In the genomic region with DNA sequence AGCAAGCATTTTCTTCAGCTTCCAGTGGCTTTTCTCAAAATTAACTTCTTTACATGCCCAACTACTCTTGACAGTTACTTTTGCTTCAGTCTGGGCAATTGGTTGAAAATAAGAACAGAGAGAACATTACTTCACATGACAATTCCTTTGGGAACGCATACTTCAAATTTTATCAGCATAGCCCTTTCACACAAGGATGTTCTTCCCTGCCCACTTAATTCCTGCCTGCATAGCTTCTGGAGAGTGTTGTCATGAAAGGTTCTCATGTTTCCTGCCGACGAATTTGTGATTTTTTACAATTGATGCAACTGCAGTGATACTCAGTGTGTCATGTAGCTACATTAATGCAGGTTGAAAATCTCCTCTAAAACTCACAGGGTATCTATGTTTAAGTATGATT, we compare ENCODE assay signal across 23 cellular contexts. TPM values are rescaled to one million over a fixed set of nuclear protein-coding genes. Genes with fewer than 3 reads are reported as not detected.
DNase-seq lines count a peak whose midpoint lies in the region; ATAC-seq and TF ChIP-seq lines count a peak whose summit lies in the region.
"Had no signal": no experiment of that assay in that cellular context is flagged by ENCODE, and none has a peak within 500 bp of the region (broad histone marks: within the 10 kb centered on the region; RNA-seq: fewer than 3 reads in every experiment).

No MANE protein-coding gene starts in this region.

- POLR2A ChIA-PET in SK-N-SH (lab: Yijun Ruan, JAX), result interaction anchor here (0.8 kb wide), 1 partner anchor 13 kb away, joined by 3 read pairs; no protein-coding TSS in a partner anchor

- H3K36me3 ChIP-seq in adipocyte (ENCODE audit: control insufficient read depth, insufficient read depth, low read length, severe bottlenecking) (peaks cover 37% of the 10 kb centered on the region), trophoblast cell (ENCODE audit: control insufficient read depth in 1 of 2, insufficient read depth in 2 of 2, low read length in 2 of 2) (peaks cover 38 to 77% of the 10 kb centered on the region in 2 experiments), SK-N-SH (replicated peaks in 1 of 2; ENCODE audit: control insufficient read depth in 1 of 2, insufficient read depth in 2 of 2, low read length in 1 of 2) (no peaks in the 10 kb centered on the region), mucosa of descending colon (ENCODE audit: low read depth) (peaks cover 7% of the 10 kb centered on the region)
- H3K36me3 ChIP-seq: BLaER1 treated with 17β-estradiol and CSF1 and Interleukin-3, amounts not matched to agents 10 nM and 100 nM; tibial nerve had no signal

- H3K79me2 ChIP-seq in trophoblast cell (ENCODE audit: control insufficient read depth, insufficient read depth, low read length, poor library complexity), result no peaks in the 10 kb centered on the region
- no peaks in the 10 kb centered on the region for H3K79me2 ChIP-seq in SK-N-SH (ENCODE audit: insufficient read depth)

- H3K27ac ChIP-seq in trophoblast cell (ENCODE audit: low read depth, low read length) (no peak overlapping the region), SK-N-SH (ENCODE audit: low read depth in 2 of 2, low read length in 1 of 2) (no peak overlapping the region), caudate nucleus (ENCODE audit: low read depth, low read length) (no peak overlapping the region)
- H3K27ac ChIP-seq: BLaER1 treated with 17β-estradiol and CSF1 and Interleukin-3, amounts not matched to agents 10 nM and 100 nM; coronary artery; tibial nerve had no signal

- no peak for TF ChIP-seq EP300 in SK-N-SH (IDR thresholded peaks at IDR 0.05; ENCODE audit: borderline replicate concordance in 1 of 2, low read depth in 1 of 2, low read length in 1 of 2)

- peak overlapping the region; percentile 37 for H3K23ac ChIP-seq in trophoblast cell (ENCODE audit: low read length)

- H3K27me3 ChIP-seq in adipocyte (replicated peaks; ENCODE audit: control insufficient read depth, insufficient read depth, low read length) (no peaks in the 10 kb centered on the region), trophoblast cell (ENCODE audit: insufficient read depth, low read length) (no peaks in the 10 kb centered on the region), SK-N-SH (ENCODE audit: insufficient read depth) (peaks cover 47% of the 10 kb centered on the region)
- H3K27me3 ChIP-seq: BLaER1 treated with 17β-estradiol and CSF1 and Interleukin-3, amounts not matched to agents 10 nM and 100 nM; tibial nerve had no signal

- no peak overlapping the region for H2BK12ac ChIP-seq in trophoblast cell (ENCODE audit: low read length)

- no peaks in the 10 kb centered on the region for H4K20me1 ChIP-seq in SK-N-SH (ENCODE audit: insufficient read depth)
- H4K20me1 ChIP-seq: BLaER1 treated with 17β-estradiol and CSF1 and Interleukin-3, amounts not matched to agents 10 nM and 100 nM had no signal

- no peak for ATAC-seq in mucosa of descending colon
- ATAC-seq: activated CD4-positive, CD25-positive, alpha-beta regulatory T cell treated with anti-CD3 and anti-CD28 coated beads, Interleukin-2, amount 50 U/mL, for 24 hours; activated T-cell treated with anti-CD3 and anti-CD28 coated beads, Interleukin-2, amount 50 U/mL, for 4 hours; natural killer cell treated with Interleukin-12 subunit alpha and Interleukin-12 subunit beta and Interleukin-15 and Interleukin-18, amount 100 ng/mL, for 72 hours had no signal

- peaks cover 31% of the 10 kb centered on the region for H3K4me1 ChIP-seq in adipocyte (ENCODE audit: control insufficient read depth, insufficient read depth, low read length)
- no peaks in the 10 kb centered on the region for H3K4me1 ChIP-seq in trophoblast cell (ENCODE audit: control insufficient read depth in 1 of 2, insufficient read depth in 2 of 2, low read length in 2 of 2)
- no peaks in the 10 kb centered on the region for H3K4me1 ChIP-seq in SK-N-SH (ENCODE audit: control insufficient read depth in 1 of 2, insufficient read depth in 2 of 2, low read depth in 1 of 2, low read length in 1 of 2)
- H3K4me1 ChIP-seq in mucosa of descending colon (ENCODE audit: low read depth), result no peaks in the 10 kb centered on the region
- H3K4me1 ChIP-seq: BLaER1 treated with 17β-estradiol and CSF1 and Interleukin-3, amounts not matched to agents 10 nM and 100 nM had no signal

- H4K8ac ChIP-seq in trophoblast cell (ENCODE audit: low read depth, low read length), result no peak overlapping the region

- H3K9me2 ChIP-seq in SK-N-SH, result no peaks in the 10 kb centered on the region

- no peaks in the 10 kb centered on the region for H3F3A ChIP-seq in SK-N-SH (replicated peaks; ENCODE audit: insufficient read depth)

- no peak overlapping the region for H2BK120ac ChIP-seq in trophoblast cell (ENCODE audit: insufficient read depth, low read length, poor library complexity)

- H4K12ac ChIP-seq in trophoblast cell (ENCODE audit: low read depth, low read length), result no peak overlapping the region

- WGBS in trophoblast cell (ENCODE audit: extremely low coverage, insufficient coverage, insufficient read length), result no CpG with 5 or more reads among the region's 3 CpGs
- 31% methylated on average over 3 of the region's 3 CpGs for WGBS in SK-N-SH (ENCODE audit: low lambda C conversion rate)

- H2AFZ ChIP-seq in trophoblast cell (ENCODE audit: insufficient read depth, low read length, poor library complexity) (no peak overlapping the region), SK-N-SH (ENCODE audit: low read depth) (no peak overlapping the region)

- no peak overlapping the region for H3K18ac ChIP-seq in trophoblast cell (ENCODE audit: low read length)

- H3K14ac ChIP-seq in trophoblast cell (ENCODE audit: low read length), result no peak overlapping the region

- no peaks in the 10 kb centered on the region for H3K79me1 ChIP-seq in trophoblast cell (ENCODE audit: low read length)

- no peak overlapping the region for H3K4me2 ChIP-seq in trophoblast cell (ENCODE audit: low read length)
- no peak overlapping the region for H3K4me2 ChIP-seq in SK-N-SH
- H3K4me2 ChIP-seq: BLaER1 treated with 17β-estradiol and CSF1 and Interleukin-3, amounts not matched to agents 10 nM and 100 nM; smooth muscle cell had no signal

- no peak overlapping the region for H2BK5ac ChIP-seq in trophoblast cell (ENCODE audit: low read depth, low read length, poor library complexity)

- intact Hi-C loops in mucosa of descending colon (cut with DNase I, micrococcal nuclease), result no loop called here

- CTCF ChIA-PET in SK-N-SH (lab: Yijun Ruan, JAX), result interaction anchor here (0.9 kb wide), 1 partner anchor 47 kb away, joined by 3 read pairs; no protein-coding TSS in a partner anchor

- no peak for TF ChIP-seq RAD21 in SK-N-SH (IDR thresholded peaks at IDR 0.05; ENCODE audit: low read length)

- H3K9me3 ChIP-seq in adipocyte (ENCODE audit: control insufficient read depth, low read length), result no peaks in the 10 kb centered on the region
- H3K9me3 ChIP-seq in trophoblast cell (ENCODE audit: insufficient read depth, low read depth, low read length), result no peaks in the 10 kb centered on the region
- H3K9me3 ChIP-seq in SK-N-SH, result no peaks in the 10 kb centered on the region
- H3K9me3 ChIP-seq in mucosa of descending colon, result no peaks in the 10 kb centered on the region
- H3K9me3 ChIP-seq: BLaER1 treated with 17β-estradiol and CSF1 and Interleukin-3, amounts not matched to agents 10 nM and 100 nM; tibial nerve had no signal

- H4K91ac ChIP-seq in trophoblast cell (ENCODE audit: low read depth, low read length), result no peak overlapping the region

- no peak overlapping the region for H2AK5ac ChIP-seq in trophoblast cell (ENCODE audit: low read length)

- peak; percentile 79 for DNase-seq in AG20443 (ENCODE audit: low spot score)
- DNase-seq in adipocyte (ENCODE audit: low read depth), result peak; percentile 93
- peak; percentile 87 for DNase-seq in fibroblast of the aortic adventitia (ENCODE audit: low read depth)
- peak in 1 of 2 donors; percentile 77 for DNase-seq in trophoblast cell
- no peak for DNase-seq in SK-N-SH
- DNase-seq in NOMO-1 (lab: John Stamatoyannopoulos, UW; ENCODE audit: unreplicated experiment in 2 of 2), result no peak
- DNase-seq in mucosa of descending colon, result no peak
- DNase-seq in caudate nucleus (lab: John Stamatoyannopoulos, UW), result no peak
- DNase-seq: activated naive CD4-positive, alpha-beta T cell treated with anti-CD3 and anti-CD28 coated beads, Interleukin-2, amount 50 U/mL, for 16 hours; activated T-cell treated with anti-CD3 and anti-CD28 coated beads, Interleukin-2, amount 50 U/mL, for 4 hours; HCEC 1CT; NCI-H1092; NCI-H2107; NCI-H510A treated with DMSO at 0.1 percent for 48 hours; posterior cingulate gyrus; stimulated activated CD4-positive, alpha-beta T cell treated with anti-CD3 and anti-CD28 coated beads, Interleukin-4, amount 100 ng/mL, for 1 hour; T1000 had no signal

- peak overlapping the region; percentile 36 for H3K9ac ChIP-seq in adipocyte (ENCODE audit: low read length)
- no peak overlapping the region for H3K9ac ChIP-seq in trophoblast cell (ENCODE audit: low read length)
- no peak overlapping the region for H3K9ac ChIP-seq in SK-N-SH
- H3K9ac ChIP-seq: BLaER1 treated with 17β-estradiol and CSF1 and Interleukin-3, amounts not matched to agents 10 nM and 100 nM had no signal

- TF ChIP-seq CTCF in fibroblast of the aortic adventitia (IDR thresholded peaks at IDR 0.05; ENCODE audit: insufficient read depth, low read length) (no peak), SK-N-SH (IDR thresholded peaks at IDR 0.05) (no peak), mucosa of descending colon (IDR thresholded peaks at IDR 0.05) (no peak)

- H3K4me3 ChIP-seq in adipocyte (ENCODE audit: low read length), result peak overlapping the region; percentile 10
- no peak overlapping the region for H3K4me3 ChIP-seq in fibroblast of the aortic adventitia (ENCODE audit: low read depth, low read length)
- no peak overlapping the region for H3K4me3 ChIP-seq in trophoblast cell (ENCODE audit: low read depth, low read length)
- H3K4me3 ChIP-seq in SK-N-SH (ENCODE audit: low read depth in 2 of 2, low read length in 1 of 2), result no peak overlapping the region
- H3K4me3 ChIP-seq in mucosa of descending colon, result no peak overlapping the region
- H3K4me3 ChIP-seq: BLaER1 treated with 17β-estradiol and CSF1 and Interleukin-3, amounts not matched to agents 10 nM and 100 nM; coronary artery; smooth muscle cell; tibial nerve had no signal

- no peak overlapping the region for H3K4ac ChIP-seq in trophoblast cell (ENCODE audit: low read depth, low read length)

RNA-seq across cellular contexts. Expression of a gene that starts 22.0 kb away (rescaled TPM):
- total RNA-seq in fibroblast of the aortic adventitia (ENCODE audit: low replicate concordance) (15.3 and 15.6 TPM in 2 replicates), mucosa of descending colon (10 to 100 TPM; 10.6 to 14.2 (median 11.0) TPM)
- 11.8 and 12.3 TPM in 2 replicates for polyA plus RNA-seq in trophoblast cell (2013)
- 4.3 and 5.7 TPM in 2 replicates for polyA plus RNA-seq in SK-N-SH (2012; rRNA removed)
- polyA plus RNA-seq in SK-N-SH (2012; cell fraction: cytosol; rRNA removed), result 3.7 and 4.3 TPM in 2 replicates
- polyA plus RNA-seq in SK-N-SH (2012; cell fraction: nucleus; rRNA removed), result 4.4 and 10.4 TPM in 2 replicates

RNA-seq across cellular contexts. Expression of a gene that starts 26.6 kb away (rescaled TPM):
- total RNA-seq in fibroblast of the aortic adventitia (ENCODE audit: low replicate concordance) (4.2 and 4.3 TPM in 2 replicates), mucosa of descending colon (100 to 1,000 TPM in 2 of 3 donors, 10 to 100 TPM in 1; 85.2 to 265 (median 177) TPM)
- 170 and 176 TPM in 2 replicates for polyA plus RNA-seq in trophoblast cell (2013)
- 0.02 TPM in 1 of 2 replicates, not detected in the other for polyA plus RNA-seq in SK-N-SH (2012; rRNA removed)
- 0.01 TPM in 1 of 2 replicates, not detected in the other for polyA plus RNA-seq in SK-N-SH (2012; cell fraction: cytosol; rRNA removed)
- polyA plus RNA-seq in SK-N-SH (2012; cell fraction: nucleus; rRNA removed), result 0.01 TPM in 1 of 2 replicates, not detected in the other
- total RNA-seq: natural killer cell treated with Interleukin-12 subunit alpha and Interleukin-12 subunit beta and Interleukin-15 and Interleukin-18, amount 100 ng/mL, for 72 hours had no signal

Comparison
In these comparisons a context has a peak if more than half of its experiments do, and no peak if none do; other contexts are left out.
1. DNase-seq: peak in AG20443 (single experiment), adipocyte (single experiment) and fibroblast of the aortic adventitia (single experiment); none in SK-N-SH (single experiment), NOMO-1 (0 of 2), mucosa of descending colon (0 of 3) and caudate nucleus (0 of 61).
2. RNA of a gene that starts 26.6 kb away (total RNA-seq): 85.2 to 265 TPM in mucosa of descending colon; 4.2 to 4.3 TPM in fibroblast of the aortic adventitia; every median in the first group is over 10 times any median in the second.